ENCODE assay signal across 8 cellular contexts in genomic region chr3:185824467-185825378, GRCh38. TPM values are rescaled to one million over a fixed set of nuclear protein-coding genes. Genes with fewer than 3 reads are reported as not detected.
DNase-seq lines count a peak whose midpoint lies in the region; ATAC-seq, FAIRE-seq and TF ChIP-seq lines count a peak whose summit lies in the region.

TSS of gene IGF2BP2 (minus strand) at chr3:185825042. CDS start at chr3:185824960, 82 bp downstream.

- no peaks in the 10 kb centered on the region for H3K4me1 ChIP-seq in GM12878 (ENCODE audit: control insufficient read depth, insufficient read depth, low read length)

- no peaks in the 10 kb centered on the region for H3K27me3 ChIP-seq in SU-DHL-6 (ENCODE audit: low read length)
- H3K27me3 ChIP-seq in GM12878 (replicated peaks in 1 of 2; ENCODE audit: control insufficient read depth in 2 of 2, insufficient read depth in 2 of 2, low read length in 1 of 2): peaks cover 8 to 20% of the 10 kb centered on the region in 2 experiments

- DNase-seq in Ammon's horn (ENCODE audit: low spot score) (peak; percentile 7), GM19238 (ENCODE audit: insufficient read length, low spot score) (peak; percentile 41), HT1080 (ENCODE audit: low read depth) (peak; percentile 87), GM12878 (ENCODE audit: low read depth, low spot score) (no peak), hepatic stellate cell (ENCODE audit: low spot score) (peak; percentile 83), sciatic nerve (ENCODE audit: low spot score) (peak; percentile 86), foreskin melanocyte (no peak)

- no peaks in the 10 kb centered on the region for H3K9me3 ChIP-seq in SU-DHL-6 (ENCODE audit: insufficient read depth, low read length)
- H3K9me3 ChIP-seq in GM12878 (replicated peaks; ENCODE audit: control insufficient read depth, insufficient read depth, low read length): no peaks in the 10 kb centered on the region

- peak within 1 kb of the TSS; percentile 82 for H2AFZ ChIP-seq in SU-DHL-6 (ENCODE audit: low read depth, low read length, severe bottlenecking)
- peak within 1 kb of the TSS; percentile 45 for H2AFZ ChIP-seq in GM12878 (ENCODE audit: control insufficient read depth, low read depth, low read length)

- no peak for TF ChIP-seq EP300 in GM12878 (IDR thresholded peaks at IDR 0.05; ENCODE audit: borderline replicate concordance in 1 of 2, control insufficient read depth in 1 of 2, low read depth in 2 of 2, low read length in 2 of 2)

- TF ChIP-seq CTCF in SU-DHL-6 (IDR thresholded peaks at IDR 0.05; ENCODE audit: insufficient read depth, low read length, poor library complexity, severe bottlenecking): no peak
- no peak for TF ChIP-seq CTCF in GM12878 (IDR thresholded peaks at IDR 0.05 in 2 of 3, conservative IDR thresholded peaks at IDR 0.05 in 1 of 3; ENCODE audit: control insufficient read depth in 2 of 3, extremely low read depth in 1 of 3, insufficient read depth in 1 of 3, low read depth in 3 of 3, low read length in 3 of 3)

- no peak for TF ChIP-seq RAD21 in GM12878 (IDR thresholded peaks at IDR 0.05; ENCODE audit: insufficient read depth, low read depth, low read length)

- peak within 1 kb of the TSS; percentile 62 for H3K4me2 ChIP-seq in SU-DHL-6 (ENCODE audit: low read depth, low read length, poor library complexity, severe bottlenecking)
- H3K4me2 ChIP-seq in GM12878 (ENCODE audit: control insufficient read depth, insufficient read depth): peak within 1 kb of the TSS; percentile 77; the same call in 1 of the 2 replicates

- no peaks in the 10 kb centered on the region for H3K79me2 ChIP-seq in SU-DHL-6 (ENCODE audit: insufficient read depth, low read length)
- no peaks in the 10 kb centered on the region for H3K79me2 ChIP-seq in GM12878 (ENCODE audit: control insufficient read depth, insufficient read depth, low read length)

- CTCF ChIA-PET in GM12878 (lab: Yijun Ruan, JAX): no interaction called here

- SMC1A ChIA-PET in GM12878 (lab: Charles Lee; ENCODE audit: uncharacterized antibody, unreplicated experiment): no interaction called here

- H3K9ac ChIP-seq in SU-DHL-6 (ENCODE audit: low read length): peak within 1 kb of the TSS; percentile 48
- H3K9ac ChIP-seq in GM12878 (ENCODE audit: control insufficient read depth, insufficient read depth, low read length): no peak within 1 kb of the TSS

- RAD21 ChIA-PET in GM12878 (lab: Charles Lee; ENCODE audit: unreplicated experiment): no interaction called here

- POLR2A ChIA-PET in GM12878 (lab: Charles Lee): no interaction called here

- no peaks in the 10 kb centered on the region for H3F3A ChIP-seq in SU-DHL-6 (ENCODE audit: insufficient read depth)

- ATAC-seq in GM12878: peak; percentile 89
- ATAC-seq in sciatic nerve: peak; percentile 82

- H3K4me3 ChIP-seq in SU-DHL-6 (ENCODE audit: insufficient read depth, low read length, poor library complexity, severe bottlenecking) (peak within 1 kb of the TSS; percentile 55), GM12878 (peak within 1 kb of the TSS; percentile 47; the same call in 1 of the 2 replicates)

- in situ Hi-C loops in GM12878 (cut with MboI): no loop called here

- 5% methylated on average over 55 of the region's 113 CpGs for WGBS in GM12878 (ENCODE audit: insufficient coverage, insufficient replicate concordance, low lambda C conversion rate, missing lambda C conversion rate)

- FAIRE-seq in GM12878 (lab: Jason Lieb, UNC): no peak

- no TSS peak for BruUV-seq in GM12878 (replicated peaks; lab: Mats Ljungman, UMichigan)

- H4K20me1 ChIP-seq in SU-DHL-6 (ENCODE audit: low read depth, low read length) (no peaks in the 10 kb centered on the region), GM12878 (ENCODE audit: control insufficient read depth, insufficient read depth) (no peaks in the 10 kb centered on the region)

- TF ChIP-seq POLR2A in GM12878 (IDR thresholded peaks at IDR 0.05; ENCODE audit: low read depth, low read length): no peak

- H3K27ac ChIP-seq in SU-DHL-6 (ENCODE audit: low read depth, low read length): no peak within 1 kb of the TSS
- H3K27ac ChIP-seq in GM12878 (ENCODE audit: control insufficient read depth, insufficient read depth): no peak within 1 kb of the TSS

- intact Hi-C loops in GM12878 (cut with micrococcal nuclease; ENCODE audit: unreplicated experiment) (no loop called here), sciatic nerve (cut with DNase I) (no loop called here)

- no peaks in the 10 kb centered on the region for H3K36me3 ChIP-seq in SU-DHL-6 (ENCODE audit: low read length)
- no peaks in the 10 kb centered on the region for H3K36me3 ChIP-seq in GM12878 (ENCODE audit: control insufficient read depth in 2 of 2, insufficient read depth in 2 of 2, low read length in 1 of 2)

- no peaks in the 10 kb centered on the region for H3K9me2 ChIP-seq in SU-DHL-6 (replicated peaks; ENCODE audit: insufficient read depth, low read length)

TF ChIP-seq in GM12878, 131 proteins besides CTCF, POLR2A, EP300 and RAD21:
- no peak for TF ChIP-seq CBFB (IDR thresholded peaks at IDR 0.05; ENCODE audit: low read depth)
- TF ChIP-seq EGR1 (IDR thresholded peaks at IDR 0.05; ENCODE audit: borderline replicate concordance in 1 of 2, low read depth in 2 of 2, low read length in 2 of 2): peak in 1 of 2 experiments; percentile 5; a peak in 1 of 3 replicates

RNA-seq across cellular contexts. Expression of gene IGF2BP2, which starts in this region (rescaled TPM):
- total RNA-seq in HT1080 (2014; rRNA removed; shearing (Covaris generic)): 138 and 157 TPM in 2 replicates
- 206 and 267 TPM in 2 replicates for polyA plus RNA-seq in HT1080 (2015; cell fraction: cytosol; rRNA removed)
- 287 and 324 TPM in 2 replicates for polyA plus RNA-seq in HT1080 (2015; cell fraction: nucleus; rRNA removed)
- 0.10 and 0.91 TPM in 2 replicates for total RNA-seq in GM12878 (2013; cell fraction: nucleolus; rRNA removed)
- not detected in 2 replicates for total RNA-seq in GM12878 (2014; rRNA removed)
- total RNA-seq in GM12878 (2014; rRNA removed; fragmentation: Illumina TruSeq; extraction: Trizol): not detected in 2 replicates
- 0.21 and 0.72 TPM in 2 replicates for total RNA-seq in GM12878 (2021)
- not detected for polyA plus RNA-seq in GM12878 (2011; ENCODE audit: low read depth)
- not detected in 2 replicates for polyA plus RNA-seq in GM12878 (2011; rRNA removed)
- not detected in 2 replicates for polyA plus RNA-seq in GM12878 (2011; cell fraction: cytosol; rRNA removed)
- not detected in 2 replicates for polyA plus RNA-seq in GM12878 (2011; cell fraction: nucleus; rRNA removed)
- 0.20 TPM in 1 of 2 replicates, not detected in the other for polyA plus RNA-seq in GM12878 (2012)
- not detected in 2 replicates for polyA plus RNA-seq in GM12878 (2014; fragmentation: Illumina TruSeq; extraction: Trizol)
- polyA plus RNA-seq in GM12878 (2014; fragmentation: Nextera tagmentation; extraction: Ambion mirVana): not detected
- not detected in 2 replicates for polyA plus RNA-seq in GM12878 (2014; rRNA removed)
- polyA plus RNA-seq in GM12878 (2016; fragmentation: Nextera tagmentation; extraction: Ambion mirVana): under 1 TPM in 1 of 2 experiments, not detected in 1; 0.25 TPM
- not detected in 2 replicates for polyA minus RNA-seq in GM12878 (2011; rRNA and poly(A)+ RNA removed)
- polyA minus RNA-seq in GM12878 (2011; cell fraction: cytosol; rRNA and poly(A)+ RNA removed): not detected in 2 replicates
- polyA minus RNA-seq in GM12878 (2011; cell fraction: nucleus; rRNA and poly(A)+ RNA removed): not detected in 2 replicates
- total RNA-seq in sciatic nerve: 52.2 TPM

Comparison
In these comparisons a context has a peak if more than half of its experiments do, and no peak if none do; other contexts are left out.
1. RNA of gene IGF2BP2 (total RNA-seq): 138 to 157 TPM in HT1080 and 52.2 TPM in sciatic nerve (single experiment); 0.10 to 0.91 TPM in GM12878; every median in the first group is over 10 times any median in the second.
2. Peak in ATAC-seq, H3K4me3 ChIP-seq and H3K4me2 ChIP-seq in GM12878; RNA of the gene not detected or under 1 TPM.
3. DNase-seq: peak in Ammon's horn (single experiment), GM19238 (single experiment), HT1080 (single experiment), hepatic stellate cell (single experiment) and sciatic nerve (single experiment); none in GM12878 (single experiment) and foreskin melanocyte (single experiment).